9 cellular contexts compared by ENCODE assay signal in genomic region chr3:141237701-141238521, GRCh38. TPM values are rescaled to one million over a fixed set of nuclear protein-coding genes. Genes with fewer than 3 reads are reported as not detected.
DNase-seq lines count a peak whose midpoint lies in the region; ATAC-seq and TF ChIP-seq lines count a peak whose summit lies in the region.
"Had no signal": no experiment of that assay in that cellular context is flagged by ENCODE, and none has a peak within 500 bp of the region (broad histone marks: within the 10 kb centered on the region; RNA-seq: fewer than 3 reads in every experiment).

No MANE protein-coding gene starts in this region.

- intact Hi-C loops in left ventricle myocardium superior (cut with micrococcal nuclease), result no loop called here
- intact Hi-C loops in upper lobe of right lung (cut with DNase I), result no loop called here

- no peak for TF ChIP-seq CTCF in VCaP (conservative IDR thresholded peaks at IDR 0.05)
- no peak for TF ChIP-seq CTCF in upper lobe of right lung (IDR thresholded peaks at IDR 0.05)

- DNase-seq in stimulated activated CD4-positive, alpha-beta T cell treated with anti-CD3 and anti-CD28 coated beads, Interleukin-15, amount 100 ng/mL, for 24 hours, result peak; percentile 38
- no peak for DNase-seq in stimulated activated CD4-positive, alpha-beta T cell treated with anti-CD3 and anti-CD28 coated beads, Interleukin-4, amount 100 ng/mL, for 4 hours
- DNase-seq in left ventricle myocardium superior (peak; percentile 89), upper lobe of right lung (peak; percentile 92)
- DNase-seq: Caco-2 had no signal

- H3K9me3 ChIP-seq in upper lobe of right lung, result no peaks in the 10 kb centered on the region
- H3K9me3 ChIP-seq: Caco-2 had no signal

- H3K27me3 ChIP-seq in upper lobe of right lung, result no peaks in the 10 kb centered on the region

- H3K4me3 ChIP-seq in upper lobe of right lung, result no peak overlapping the region

- H3K36me3 ChIP-seq in upper lobe of right lung, result no peaks in the 10 kb centered on the region

- peak; percentile 58 for ATAC-seq in left ventricle myocardium superior
- ATAC-seq in upper lobe of right lung, result peak; percentile 88
- ATAC-seq in HG02763 (IDR thresholded peaks at IDR 0.05; ENCODE audit: unreplicated experiment), result no peak
- ATAC-seq in GM21381 (IDR thresholded peaks at IDR 0.05; ENCODE audit: unreplicated experiment), result no peak
- ATAC-seq in GM19395 (IDR thresholded peaks at IDR 0.05; ENCODE audit: unreplicated experiment), result no peak

- peaks cover 28% of the 10 kb centered on the region for H3K4me1 ChIP-seq in upper lobe of right lung

- H3K27ac ChIP-seq in VCaP, result 0 out of 2 replicates have a peak overlapping the region, but pooled peaks have one; percentile 5
- peak overlapping the region; percentile 36 for H3K27ac ChIP-seq in upper lobe of right lung

RNA-seq across cellular contexts. Expression of gene PXYLP1, which starts 6.3 kb away (rescaled TPM):
- total RNA-seq in left ventricle myocardium superior (12.3 TPM), upper lobe of right lung (13.6 TPM)

Comparison
In these comparisons a context has a peak if more than half of its experiments do, and no peak if none do; other contexts are left out.
1. DNase-seq: peak in stimulated activated CD4-positive, alpha-beta T cell treated with anti-CD3 and anti-CD28 coated beads, Interleukin-15, amount 100 ng/mL, for 24 hours (single experiment), left ventricle myocardium superior (single experiment) and upper lobe of right lung (single experiment); none in stimulated activated CD4-positive, alpha-beta T cell treated with anti-CD3 and anti-CD28 coated beads, Interleukin-4, amount 100 ng/mL, for 4 hours (0 of 2).
2. ATAC-seq: peak in left ventricle myocardium superior (single experiment) and upper lobe of right lung (single experiment); none in HG02763 (single experiment), GM21381 (single experiment) and GM19395 (single experiment).